ENCODE assay signal across 28 cellular contexts in the genomic region with DNA sequence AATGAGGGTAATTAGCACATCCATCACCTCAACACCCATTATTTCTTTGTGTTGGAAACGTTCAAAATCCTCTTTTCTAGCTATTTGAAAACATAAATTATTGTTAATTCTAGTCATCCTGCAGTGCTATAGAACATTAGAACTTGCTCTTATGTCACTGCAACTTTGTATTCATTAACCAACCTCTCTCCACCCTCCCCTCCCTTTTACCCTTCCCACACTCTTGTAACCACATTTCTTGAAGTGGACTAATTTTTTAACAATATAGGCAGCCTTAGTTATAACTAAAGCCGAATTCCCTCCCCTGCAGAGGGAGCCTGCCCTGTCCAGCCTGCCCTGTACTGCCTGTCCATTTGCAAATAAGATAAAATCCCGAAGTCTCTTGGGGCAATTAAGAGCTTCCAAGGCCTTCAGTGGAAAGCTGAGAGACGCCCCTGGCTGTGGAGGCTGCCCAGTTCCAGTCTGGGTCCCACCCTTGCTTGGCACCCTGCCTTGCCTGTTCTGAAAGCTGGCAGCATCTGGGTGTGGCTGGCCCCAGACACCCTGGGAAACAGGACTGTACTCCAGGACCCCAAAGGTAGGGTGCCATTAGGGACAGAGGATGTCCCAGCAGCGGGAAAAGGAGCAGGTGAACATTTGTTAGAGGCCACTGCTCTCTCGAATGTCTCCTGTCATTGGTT.
"Had no signal": no experiment of that assay in that cellular context is flagged by ENCODE, and none has a peak within 500 bp of the region (broad histone marks: within the 10 kb centered on the region; RNA-seq: fewer than 3 reads in every experiment).

No MANE protein-coding gene starts in this region.

- H3K27me3 ChIP-seq: esophagus muscularis mucosa, heart left ventricle, neural progenitor cell, sigmoid colon, transverse colon, vagina had no signal

- H3K36me3 ChIP-seq: esophagus muscularis mucosa, heart left ventricle, lower lobe of right lung, neural progenitor cell, sigmoid colon, transverse colon, vagina had no signal

- FAIRE-seq: colon, frontal cortex had no signal

- ATAC-seq: activated CD4-positive, CD25-positive, alpha-beta regulatory T cell treated with anti-CD3 and anti-CD28 coated beads, Interleukin-2, amount 50 U/mL, for 24 hours; activated CD8-positive, alpha-beta T cell treated with anti-CD3 and anti-CD28 coated beads for 36 hours; activated naive CD4-positive, alpha-beta T cell treated with anti-CD3 and anti-CD28 coated beads, Interleukin-2, amount 50 U/mL, for 72 hours; activated T-helper 17 cell treated with anti-CD3 and anti-CD28 coated beads, Interleukin-2, amount 50 U/mL, for 72 hours; heart left ventricle; left colon; lower lobe of right lung; naive thymus-derived CD4-positive, alpha-beta T cell; stimulated activated memory B cell treated with anti-CD40 and anti-IgM and Interleukin-4, amounts not matched to agents 10 μg/mL and 1 μg/mL and 100 μg/mL, for 72 hours had no signal

- H3K4me1 Mint-ChIP-seq: activated CD4-positive, alpha-beta T cell treated with anti-CD3 and anti-CD28 coated beads, Interleukin-2, amount 10 ng/mL, durations not matched to agents 24 days and 14 days; activated T-helper 17 cell treated with anti-CD3 and anti-CD28 coated beads, Interleukin-2, amount 50 U/mL, for 72 hours; brain; naive thymus-derived CD4-positive, alpha-beta T cell had no signal

- H3K4me3 Mint-ChIP-seq: activated CD4-positive, alpha-beta T cell treated with anti-CD3 and anti-CD28 coated beads, Interleukin-2, amount 10 ng/mL, durations not matched to agents 24 days and 14 days; activated CD8-positive, alpha-beta T cell treated with anti-CD3 and anti-CD28 coated beads for 36 hours; activated T-helper 17 cell treated with anti-CD3 and anti-CD28 coated beads, Interleukin-2, amount 50 U/mL, for 72 hours; brain; naive thymus-derived CD4-positive, alpha-beta T cell; neural progenitor cell; stimulated activated memory B cell treated with anti-CD40 and anti-IgM and Interleukin-4, amounts not matched to agents 10 μg/mL and 1 μg/mL and 100 μg/mL, for 72 hours; T-helper 2 cell treated with Interferon-gamma antibody and Interleukin-4, amounts not matched to agents 5 μg/mL and 100 μg/mL, for 36 hours had no signal

- H3K4me1 ChIP-seq: esophagus muscularis mucosa, heart left ventricle, lower lobe of right lung, neural progenitor cell, sigmoid colon, transverse colon had no signal

- H3K4me3 ChIP-seq: esophagus muscularis mucosa, heart left ventricle, lower lobe of right lung, neural progenitor cell, sigmoid colon, smooth muscle cell, transverse colon, vagina had no signal

- H3K9me3 ChIP-seq: esophagus muscularis mucosa, heart left ventricle, lower lobe of right lung, sigmoid colon, transverse colon, vagina had no signal

- H3K27ac Mint-ChIP-seq: activated CD4-positive, alpha-beta T cell treated with anti-CD3 and anti-CD28 coated beads, Interleukin-2, amount 10 ng/mL, durations not matched to agents 24 days and 14 days; activated CD8-positive, alpha-beta T cell treated with anti-CD3 and anti-CD28 coated beads for 36 hours; activated T-helper 17 cell treated with anti-CD3 and anti-CD28 coated beads, Interleukin-2, amount 50 U/mL, for 72 hours; brain; neural progenitor cell; stimulated activated memory B cell treated with anti-CD40 and anti-IgM and Interleukin-4, amounts not matched to agents 10 μg/mL and 1 μg/mL and 100 μg/mL, for 72 hours; T-helper 2 cell treated with Interferon-gamma antibody and Interleukin-4, amounts not matched to agents 5 μg/mL and 100 μg/mL, for 36 hours had no signal

- H3K36me3 Mint-ChIP-seq: activated naive CD4-positive, alpha-beta T cell treated with anti-CD3 and anti-CD28 coated beads, Interleukin-2, amount 50 U/mL, for 72 hours; brain; naive thymus-derived CD4-positive, alpha-beta T cell; neural progenitor cell; stimulated activated memory B cell treated with anti-CD40 and anti-IgM and Interleukin-4, amounts not matched to agents 10 μg/mL and 1 μg/mL and 100 μg/mL, for 72 hours had no signal

- H3K27me3 Mint-ChIP-seq: activated CD4-positive, alpha-beta T cell treated with anti-CD3 and anti-CD28 coated beads, Interleukin-2, amount 10 ng/mL, durations not matched to agents 24 days and 14 days; activated CD8-positive, alpha-beta T cell treated with anti-CD3 and anti-CD28 coated beads for 36 hours; activated T-helper 17 cell treated with anti-CD3 and anti-CD28 coated beads, Interleukin-2, amount 50 U/mL, for 72 hours; brain; naive thymus-derived CD4-positive, alpha-beta T cell; stimulated activated memory B cell treated with anti-CD40 and anti-IgM and Interleukin-4, amounts not matched to agents 10 μg/mL and 1 μg/mL and 100 μg/mL, for 72 hours had no signal

- H3K27ac ChIP-seq: esophagus muscularis mucosa, heart left ventricle, lower lobe of right lung, neural progenitor cell, sigmoid colon, transverse colon, vagina, VCaP had no signal

- H3K9me3 Mint-ChIP-seq: activated CD4-positive, alpha-beta T cell treated with anti-CD3 and anti-CD28 coated beads, Interleukin-2, amount 10 ng/mL, durations not matched to agents 24 days and 14 days; activated CD8-positive, alpha-beta T cell treated with anti-CD3 and anti-CD28 coated beads for 36 hours; activated naive CD4-positive, alpha-beta T cell treated with anti-CD3 and anti-CD28 coated beads, Interleukin-2, amount 50 U/mL, for 72 hours; activated T-helper 17 cell treated with anti-CD3 and anti-CD28 coated beads, Interleukin-2, amount 50 U/mL, for 72 hours; neural progenitor cell; stimulated activated memory B cell treated with anti-CD40 and anti-IgM and Interleukin-4, amounts not matched to agents 10 μg/mL and 1 μg/mL and 100 μg/mL, for 72 hours; T-helper 2 cell treated with Interferon-gamma antibody and Interleukin-4, amounts not matched to agents 5 μg/mL and 100 μg/mL, for 36 hours had no signal

- DNase-seq: activated CD4-positive, alpha-beta T cell treated with anti-CD3 and anti-CD28 coated beads, Interleukin-2, amount 10 ng/mL, durations not matched to agents 24 days and 14 days; activated CD8-positive, alpha-beta T cell treated with anti-CD3 and anti-CD28 coated beads for 36 hours; activated T-cell treated with anti-CD3 and anti-CD28 coated beads, Interleukin-2, amount 50 U/mL, for 1 hour; aorta; central memory CD4-positive, alpha-beta T cell; effector memory CD4-positive, alpha-beta T cell; heart left ventricle; islet precursor cell; left colon; lower lobe of right lung; naive thymus-derived CD4-positive, alpha-beta T cell; retina; sigmoid colon; stimulated activated CD4-positive, alpha-beta T cell treated with anti-CD3 and anti-CD28 coated beads, Interleukin-15, amount 100 ng/mL, for 24 hours; transverse colon had no signal
